Comparison of ENCODE assay signal across 7 cellular contexts in the genomic region with DNA sequence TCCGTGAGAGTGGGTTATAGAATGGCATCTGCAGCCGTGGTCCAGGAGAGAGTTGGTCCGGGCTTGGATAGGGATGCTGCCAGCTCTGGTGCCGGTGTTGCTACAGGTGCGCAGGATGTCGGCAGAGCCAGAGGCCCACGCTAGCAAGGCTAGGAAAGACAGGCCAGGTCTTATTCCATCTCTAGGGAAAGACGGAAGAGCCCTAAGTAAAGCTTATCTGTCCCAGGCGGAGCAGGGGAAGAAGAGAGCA. TPM values are rescaled to one million over a fixed set of nuclear protein-coding genes. Genes with fewer than 3 reads are reported as not detected.
DNase-seq lines count a peak whose midpoint lies in the region; ATAC-seq and TF ChIP-seq lines count a peak whose summit lies in the region.

No MANE protein-coding gene starts in this region.

- H3K9me3 ChIP-seq in HUES6 (ENCODE audit: control insufficient read depth, insufficient read depth, low read depth, low read length), result no peaks in the 10 kb centered on the region

- no peak overlapping the region for H3K27ac ChIP-seq in HUES6 (ENCODE audit: low read depth, low read length)

- DNase-seq in choroid plexus epithelial cell (ENCODE audit: low read depth), result no peak
- DNase-seq in nephron progenitor cell, result no peak
- DNase-seq in medulla oblongata (ENCODE audit: extremely low spot score), result no peak
- DNase-seq in 8988T, result no peak
- DNase-seq in left colon, result no peak

- intact Hi-C loops in left colon (cut with DNase I, micrococcal nuclease), result no loop called here

- H3K9me3 Mint-ChIP-seq in nephron progenitor cell, result no peaks in the 10 kb centered on the region

- peaks cover 22% of the 10 kb centered on the region for H3K27me3 Mint-ChIP-seq in nephron progenitor cell (ENCODE audit: low read depth, poor library complexity)

- H3K4me3 Mint-ChIP-seq in nephron progenitor cell, result peak overlapping the region; percentile 88

- H3K36me3 Mint-ChIP-seq in nephron progenitor cell (ENCODE audit: low read depth), result peaks cover 25% of the 10 kb centered on the region

- H3K4me3 ChIP-seq in HUES6 (ENCODE audit: low read depth, low read length) (peak overlapping the region; percentile 96), choroid plexus epithelial cell (ENCODE audit: low read depth, low read length) (peak overlapping the region; percentile 96)

- H3K9ac ChIP-seq in HUES6 (ENCODE audit: low read length), result no peak overlapping the region

- peaks cover 10% of the 10 kb centered on the region for H3K4me1 ChIP-seq in HUES6 (ENCODE audit: control insufficient read depth, insufficient read depth, low read length)

- no peak for TF ChIP-seq CTCF in choroid plexus epithelial cell (conservative IDR thresholded peaks at IDR 0.05; ENCODE audit: low read depth, low read length)
- no peak for TF ChIP-seq CTCF in nephron progenitor cell (IDR thresholded peaks at IDR 0.05)

- peaks cover 27% of the 10 kb centered on the region for H3K36me3 ChIP-seq in HUES6 (ENCODE audit: control insufficient read depth, insufficient read depth, low read length)

- H3K27me3 ChIP-seq in HUES6 (ENCODE audit: control insufficient read depth, insufficient read depth, low read length), result no peaks in the 10 kb centered on the region; the same call in 1 of the 2 replicates

- no peak overlapping the region for H3K27ac Mint-ChIP-seq in nephron progenitor cell

- ATAC-seq in GM19395 (IDR thresholded peaks at IDR 0.05; ENCODE audit: unreplicated experiment), result peak; percentile 9
- ATAC-seq in left colon, result no peak

- H3K4me1 Mint-ChIP-seq in nephron progenitor cell, result peaks cover 67% of the 10 kb centered on the region

RNA-seq across cellular contexts. Expression of a gene that starts 0.5 kb away (rescaled TPM):
- 100 to 1,000 TPM; 196 to 249 TPM for total RNA-seq in left colon

RNA-seq across cellular contexts. Expression of a gene that starts 5.0 kb away (rescaled TPM):
- 1 to 10 TPM; 1.0 TPM for total RNA-seq in left colon

RNA-seq across cellular contexts. Expression of a gene that starts 5.9 kb away (rescaled TPM):
- total RNA-seq in left colon, result 10 to 100 TPM; 13.9 to 25.7 TPM

RNA-seq across cellular contexts. Expression of a gene that starts 10.9 kb away (rescaled TPM):
- total RNA-seq in left colon, result 100 to 1,000 TPM; 140 to 240 TPM

RNA-seq across cellular contexts. Expression of a gene that starts 11.8 kb away (rescaled TPM):
- 10 to 100 TPM; 49.1 to 50.3 TPM for total RNA-seq in left colon
